In the genomic region with DNA sequence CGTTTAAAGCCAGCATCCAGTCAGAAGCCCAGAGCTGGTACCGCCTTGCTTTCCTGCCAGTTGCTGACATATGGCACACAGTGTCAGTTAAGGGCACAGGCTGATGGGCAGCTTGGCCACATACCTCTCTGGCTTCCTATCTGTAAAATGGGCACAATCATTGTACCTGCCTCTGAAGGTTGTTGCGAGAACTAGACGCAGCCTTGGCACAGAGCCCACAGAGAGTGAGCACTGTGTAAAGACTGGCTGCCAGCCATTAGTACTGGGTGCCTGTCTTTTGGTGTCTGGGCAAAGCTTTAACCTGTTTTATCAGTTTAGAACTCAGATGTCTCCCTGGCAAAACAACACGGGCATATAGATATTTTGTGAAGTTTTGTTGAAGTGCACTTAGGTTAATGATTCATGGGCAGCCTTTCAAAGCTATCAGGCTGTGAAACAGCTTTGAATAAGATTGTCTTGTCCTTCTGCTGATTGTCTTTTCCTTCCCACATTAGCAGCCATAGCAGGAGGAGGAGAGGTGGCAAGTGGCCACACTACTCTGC, we compare ENCODE assay signal across 11 cellular contexts.
DNase-seq lines count a peak whose midpoint lies in the region; ATAC-seq, FAIRE-seq and TF ChIP-seq lines count a peak whose summit lies in the region.
"Had no signal": no experiment of that assay in that cellular context is flagged by ENCODE, and none has a peak within 500 bp of the region (broad histone marks: within the 10 kb centered on the region; RNA-seq: fewer than 3 reads in every experiment).

No MANE protein-coding gene starts in this region.

- no peaks in the 10 kb centered on the region for H3K9me3 ChIP-seq in RWPE2 (ENCODE audit: severe bottlenecking)
- no peaks in the 10 kb centered on the region for H3K9me3 ChIP-seq in left ventricle myocardium inferior (replicated peaks)
- H3K9me3 ChIP-seq in suprapubic skin: no peaks in the 10 kb centered on the region
- H3K9me3 ChIP-seq: ascending aorta had no signal

- DNase-seq in DMS 273 (lab: John Stamatoyannopoulos, UW; ENCODE audit: unreplicated experiment) (peak; percentile 26), DMS 273 treated with DMSO at 0.1 percent for 48 hours (lab: John Stamatoyannopoulos, UW) (no peak), RWPE2 (ENCODE audit: low spot score) (no peak), left ventricle myocardium inferior (no peak), suprapubic skin (ENCODE audit: low spot score in 2 of 2) (no peak), H54 (ENCODE audit: insufficient read length, low spot score) (no peak), NCI-H446 treated with DMSO at 0.1 percent for 48 hours (lab: John Stamatoyannopoulos, UW) (no peak)
- DNase-seq: 8988T had no signal

- H3K27me3 ChIP-seq in RWPE2 (ENCODE audit: insufficient read depth, poor library complexity, severe bottlenecking) (no peaks in the 10 kb centered on the region), left ventricle myocardium inferior (ENCODE audit: low read depth) (no peaks in the 10 kb centered on the region), suprapubic skin (no peaks in the 10 kb centered on the region)
- H3K27me3 ChIP-seq: ascending aorta had no signal

- no peak for TF ChIP-seq CTCF in RWPE2 (IDR thresholded peaks at IDR 0.05; ENCODE audit: poor library complexity, severe bottlenecking)
- no peak for TF ChIP-seq CTCF in left ventricle myocardium inferior (IDR thresholded peaks at IDR 0.05; ENCODE audit: borderline replicate concordance)
- no peak for TF ChIP-seq CTCF in suprapubic skin (IDR thresholded peaks at IDR 0.05)

- TF ChIP-seq POLR2A in suprapubic skin (IDR thresholded peaks at IDR 0.05) (no peak), H54 (IDR thresholded peaks at IDR 0.05; ENCODE audit: low read depth, low read length) (no peak)

- H3K4me3 ChIP-seq in RWPE2 (ENCODE audit: severe bottlenecking) (no peak overlapping the region), left ventricle myocardium inferior (no peak overlapping the region), suprapubic skin (no peak overlapping the region)
- H3K4me3 ChIP-seq: ascending aorta had no signal

- FAIRE-seq in H54 (lab: Jason Lieb, UNC): no peak
- FAIRE-seq: GM19239 had no signal

- intact Hi-C loops in left ventricle myocardium inferior (cut with micrococcal nuclease): no loop called here

- H3K27ac ChIP-seq in RWPE2 (ENCODE audit: poor library complexity, severe bottlenecking) (peak overlapping the region; percentile 89), left ventricle myocardium inferior (replicated peaks) (peak overlapping the region; percentile 82), suprapubic skin (peak overlapping the region; percentile 46)
- H3K27ac ChIP-seq: ascending aorta had no signal

- H3K36me3 ChIP-seq in RWPE2 (ENCODE audit: low read depth): peaks cover 9% of the 10 kb centered on the region
- H3K36me3 ChIP-seq in left ventricle myocardium inferior: no peaks in the 10 kb centered on the region
- no peaks in the 10 kb centered on the region for H3K36me3 ChIP-seq in suprapubic skin
- H3K36me3 ChIP-seq: ascending aorta had no signal

- no peak for TF ChIP-seq EP300 in suprapubic skin (IDR thresholded peaks at IDR 0.05)

- WGBS in suprapubic skin: 70% methylated on average over 5 of the region's 5 CpGs

- peaks cover 53% of the 10 kb centered on the region for H3K4me1 ChIP-seq in RWPE2 (ENCODE audit: insufficient read depth, poor library complexity, severe bottlenecking)
- H3K4me1 ChIP-seq in left ventricle myocardium inferior: peaks cover 90% of the 10 kb centered on the region
- H3K4me1 ChIP-seq in suprapubic skin: peaks cover 51% of the 10 kb centered on the region
- H3K4me1 ChIP-seq: ascending aorta had no signal

- ATAC-seq in RWPE2 (ENCODE audit: low read depth): no peak
- no peak for ATAC-seq in GM21381 (IDR thresholded peaks at IDR 0.05; ENCODE audit: unreplicated experiment)
